Comparison of ENCODE assay signal across 8 cellular contexts in genomic region chr14:68365228-68365627, GRCh38.
DNase-seq lines count a peak whose midpoint lies in the region; ATAC-seq, FAIRE-seq and TF ChIP-seq lines count a peak whose summit lies in the region.

No MANE protein-coding gene starts in this region.

- FAIRE-seq in small intestine (lab: Jason Lieb, UNC): no peak

- H3K9me3 ChIP-seq in GM23248 (ENCODE audit: low read depth) (no peaks in the 10 kb centered on the region), WERI-Rb-1 (ENCODE audit: severe bottlenecking) (no peaks in the 10 kb centered on the region), small intestine (ENCODE audit: control insufficient read depth, low read depth) (no peaks in the 10 kb centered on the region)

- H3K4me3 ChIP-seq in GM23248 (no peak overlapping the region), WERI-Rb-1 (ENCODE audit: low read depth, low read length) (no peak overlapping the region), small intestine (ENCODE audit: low read depth in 1 of 2, low read length in 2 of 2) (no peak overlapping the region)

- peak overlapping the region; percentile 26 for H3K27ac Mint-ChIP-seq in stimulated activated effector memory CD8-positive, alpha-beta T cell treated with anti-CD3 and anti-CD28 coated beads, Interleukin-12 subunit alpha, Interleukin-12 subunit beta, amount 100 ng/mL, for 72 hours
- no peak overlapping the region for H3K27ac Mint-ChIP-seq in activated T-cell treated with anti-CD3 and anti-CD28 coated beads, Interleukin-2, amount 50 U/mL, for 72 hours
- H3K27ac Mint-ChIP-seq in CD14-positive monocyte: peak overlapping the region in 3 of 7 donors; percentile 0 to 49 (median 0)

- no peak for ATAC-seq in stimulated activated effector memory CD8-positive, alpha-beta T cell treated with anti-CD3 and anti-CD28 coated beads, Interleukin-12 subunit alpha, Interleukin-12 subunit beta, amount 100 ng/mL, for 72 hours
- ATAC-seq in activated T-cell treated with anti-CD3 and anti-CD28 coated beads, Interleukin-2, amount 50 U/mL, for 72 hours (replicated peaks in 1 of 2): no peak

- no peak overlapping the region for H3K9ac ChIP-seq in GM23248

- DNase-seq in GM23248 (peak; percentile 78), WERI-Rb-1 (no peak), hepatic stellate cell (ENCODE audit: low spot score) (peak; percentile 31), NAMALWA (ENCODE audit: low spot score) (no peak), small intestine (no peak), CD14-positive monocyte (ENCODE audit: low spot score) (no peak)
- DNase-seq in stimulated activated effector memory CD8-positive, alpha-beta T cell treated with anti-CD3 and anti-CD28 coated beads, Interleukin-12 subunit alpha, Interleukin-12 subunit beta, amount 100 ng/mL, for 72 hours (ENCODE audit: low spot score in 2 of 2): no peak
- no peak for DNase-seq in activated T-cell treated with anti-CD3 and anti-CD28 coated beads, Interleukin-2, amount 50 U/mL, for 72 hours

- H3K79me2 ChIP-seq in GM23248 (ENCODE audit: insufficient read depth): no peaks in the 10 kb centered on the region

- H3K4me3 Mint-ChIP-seq in stimulated activated effector memory CD8-positive, alpha-beta T cell treated with anti-CD3 and anti-CD28 coated beads, Interleukin-12 subunit alpha, Interleukin-12 subunit beta, amount 100 ng/mL, for 72 hours: no peak overlapping the region
- no peak overlapping the region for H3K4me3 Mint-ChIP-seq in activated T-cell treated with anti-CD3 and anti-CD28 coated beads, Interleukin-2, amount 50 U/mL, for 72 hours
- no peak overlapping the region for H3K4me3 Mint-ChIP-seq in CD14-positive monocyte

- no peaks in the 10 kb centered on the region for H3K9me2 ChIP-seq in GM23248 (ENCODE audit: insufficient read depth)

- peaks cover 30% of the 10 kb centered on the region for H3K4me1 Mint-ChIP-seq in stimulated activated effector memory CD8-positive, alpha-beta T cell treated with anti-CD3 and anti-CD28 coated beads, Interleukin-12 subunit alpha, Interleukin-12 subunit beta, amount 100 ng/mL, for 72 hours
- peaks cover 55% of the 10 kb centered on the region for H3K4me1 Mint-ChIP-seq in activated T-cell treated with anti-CD3 and anti-CD28 coated beads, Interleukin-2, amount 50 U/mL, for 72 hours (ENCODE audit: low read depth)
- peaks cover 53% of the 10 kb centered on the region for H3K4me1 Mint-ChIP-seq in CD14-positive monocyte

- TF ChIP-seq CTCF in WERI-Rb-1 (IDR thresholded peaks at IDR 0.05; ENCODE audit: low read depth, low read length) (no peak), CD14-positive monocyte (IDR thresholded peaks at IDR 0.05) (no peak)

- no peaks in the 10 kb centered on the region for H3K27me3 ChIP-seq in GM23248 (replicated peaks; ENCODE audit: insufficient read depth)
- no peaks in the 10 kb centered on the region for H3K27me3 ChIP-seq in WERI-Rb-1 (ENCODE audit: insufficient read depth, low read depth, severe bottlenecking)
- H3K27me3 ChIP-seq in small intestine (ENCODE audit: control insufficient read depth in 2 of 2, insufficient read depth in 2 of 2, low read length in 2 of 2): no peaks in the 10 kb centered on the region

- H3K36me3 ChIP-seq in GM23248 (ENCODE audit: low read depth): no peaks in the 10 kb centered on the region
- H3K36me3 ChIP-seq in WERI-Rb-1: no peaks in the 10 kb centered on the region
- H3K36me3 ChIP-seq in small intestine (ENCODE audit: control insufficient read depth in 2 of 2, insufficient read depth in 2 of 2, low read length in 2 of 2): no peaks in the 10 kb centered on the region

- H3K27me3 Mint-ChIP-seq in activated T-cell treated with anti-CD3 and anti-CD28 coated beads, Interleukin-2, amount 50 U/mL, for 72 hours (ENCODE audit: low read depth): no peaks in the 10 kb centered on the region
- H3K27me3 Mint-ChIP-seq in CD14-positive monocyte (ENCODE audit: low read depth in 3 of 3): peaks cover 0 to 1% (median 0%) of the 10 kb centered on the region in 3 donors

- no peaks in the 10 kb centered on the region for H3K9me3 Mint-ChIP-seq in stimulated activated effector memory CD8-positive, alpha-beta T cell treated with anti-CD3 and anti-CD28 coated beads, Interleukin-12 subunit alpha, Interleukin-12 subunit beta, amount 100 ng/mL, for 72 hours
- peaks cover 0 to 1% of the 10 kb centered on the region in 2 donors for H3K9me3 Mint-ChIP-seq in activated T-cell treated with anti-CD3 and anti-CD28 coated beads, Interleukin-2, amount 50 U/mL, for 72 hours
- H3K9me3 Mint-ChIP-seq in CD14-positive monocyte: peaks cover 0 to 3% (median 1%) of the 10 kb centered on the region in 7 donors

- no peaks in the 10 kb centered on the region for H4K20me1 ChIP-seq in GM23248 (ENCODE audit: insufficient read depth)

- no peak overlapping the region for H3K4me2 ChIP-seq in GM23248 (ENCODE audit: unreplicated experiment)

- H3K36me3 Mint-ChIP-seq in stimulated activated effector memory CD8-positive, alpha-beta T cell treated with anti-CD3 and anti-CD28 coated beads, Interleukin-12 subunit alpha, Interleukin-12 subunit beta, amount 100 ng/mL, for 72 hours: peaks cover 6% of the 10 kb centered on the region
- H3K36me3 Mint-ChIP-seq in activated T-cell treated with anti-CD3 and anti-CD28 coated beads, Interleukin-2, amount 50 U/mL, for 72 hours (ENCODE audit: insufficient read depth in 2 of 2): no peaks in the 10 kb centered on the region
- no peaks in the 10 kb centered on the region for H3K36me3 Mint-ChIP-seq in CD14-positive monocyte

- no peak overlapping the region for H2AFZ ChIP-seq in GM23248

- 6 to 11% methylated on average over 3 of the region's 3 CpGs for WGBS in GM23248 (ENCODE audit: low coverage in 1 of 2, low lambda C conversion rate in 2 of 2, missing lambda C conversion rate in 2 of 2), 2 experiments
- WGBS in small intestine, 3 donors: 84 to 93% (median 88%) methylated on average over 3 of the region's 3 CpGs

- H3K4me1 ChIP-seq in GM23248 (ENCODE audit: insufficient read depth) (peaks cover 28% of the 10 kb centered on the region), small intestine (ENCODE audit: control insufficient read depth in 2 of 2, insufficient read depth in 1 of 2, low read depth in 1 of 2, low read length in 1 of 2) (peaks cover 3% of the 10 kb centered on the region in 2 donors)

- in situ Hi-C loops in GM23248 (cut with MboI): no loop called here

- H3F3A ChIP-seq in GM23248 (ENCODE audit: insufficient read depth): peaks cover 30% of the 10 kb centered on the region

- intact Hi-C loops in CD14-positive monocyte (cut with micrococcal nuclease): no loop called here

- H3K27ac ChIP-seq in GM23248: peak overlapping the region; percentile 25
- peak overlapping the region; percentile 85 for H3K27ac ChIP-seq in WERI-Rb-1
- H3K27ac ChIP-seq in small intestine (ENCODE audit: low read depth in 1 of 2, low read length in 1 of 2): peak overlapping the region in 1 of 2 donors; percentile 35

Comparison
In these comparisons a context has a peak if more than half of its experiments do, and no peak if none do; other contexts are left out.
1. DNase-seq: peak in GM23248 (single experiment) and hepatic stellate cell (single experiment); none in WERI-Rb-1 (single experiment), stimulated activated effector memory CD8-positive, alpha-beta T cell treated with anti-CD3 and anti-CD28 coated beads, Interleukin-12 subunit alpha, Interleukin-12 subunit beta, amount 100 ng/mL, for 72 hours (0 of 2), activated T-cell treated with anti-CD3 and anti-CD28 coated beads, Interleukin-2, amount 50 U/mL, for 72 hours (0 of 2), NAMALWA (single experiment), small intestine (single experiment) and CD14-positive monocyte (single experiment).